ENCODE assay signal across 15 cellular contexts in genomic region chrX:138794285-138794684, GRCh38.
"Had no signal": no experiment of that assay in that cellular context is flagged by ENCODE, and none has a peak within 500 bp of the region (broad histone marks: within the 10 kb centered on the region; RNA-seq: fewer than 3 reads in every experiment).

No MANE protein-coding gene starts in this region.

- H3K27me3 Mint-ChIP-seq: activated CD4-positive, alpha-beta memory T cell treated with anti-CD3 and anti-CD28 coated beads for 36 hours; brain; central memory CD8-positive, alpha-beta T cell; memory B cell had no signal

- H3K4me3 Mint-ChIP-seq: activated CD4-positive, alpha-beta memory T cell treated with anti-CD3 and anti-CD28 coated beads for 36 hours; activated T-helper 17 cell treated with anti-CD3 and anti-CD28 coated beads, Interleukin-2, amount 50 U/mL, for 72 hours; brain; central memory CD8-positive, alpha-beta T cell; memory B cell; neural crest cell had no signal

- H3K36me3 ChIP-seq: colonic mucosa, tibial artery had no signal

- H3K27ac ChIP-seq: colonic mucosa, tibial artery, VCaP had no signal

- H3K9me3 Mint-ChIP-seq: central memory CD8-positive, alpha-beta T cell had no signal

- H3K36me3 Mint-ChIP-seq: activated CD4-positive, alpha-beta memory T cell treated with anti-CD3 and anti-CD28 coated beads for 36 hours; memory B cell had no signal

- H3K4me3 ChIP-seq: colonic mucosa, tibial artery had no signal

- H3K4me1 ChIP-seq: colonic mucosa, tibial artery had no signal

- H3K27me3 ChIP-seq: colonic mucosa, tibial artery had no signal

- ATAC-seq: activated T-helper 17 cell treated with anti-CD3 and anti-CD28 coated beads, Interleukin-2, amount 50 U/mL, for 72 hours had no signal

- DNase-seq: activated CD4-positive, alpha-beta memory T cell treated with anti-CD3 and anti-CD28 coated beads for 36 hours; activated CD4-positive, CD25-positive, alpha-beta regulatory T cell treated with anti-CD3 and anti-CD28 coated beads, Interleukin-2, amount 50 U/mL, for 72 hours; activated naive CD4-positive, alpha-beta T cell treated with Interleukin-2 at 50 U/mL for 16 hours; colonic mucosa; erythroblast; stimulated activated CD4-positive, alpha-beta T cell treated with anti-CD3 and anti-CD28 coated beads, Interleukin-2, amount 100 ng/mL, for 24 hours; stimulated activated naive CD4-positive, alpha-beta T cell treated with Interleukin-2 at 50 U/mL for 16 hours; substantia nigra; tibial artery had no signal

- H3K9me3 ChIP-seq: colonic mucosa, tibial artery had no signal

- H3K27ac Mint-ChIP-seq: activated CD4-positive, alpha-beta memory T cell treated with anti-CD3 and anti-CD28 coated beads for 36 hours; activated T-helper 17 cell treated with anti-CD3 and anti-CD28 coated beads, Interleukin-2, amount 50 U/mL, for 72 hours; brain; memory B cell had no signal

- H3K4me1 Mint-ChIP-seq: activated T-helper 17 cell treated with anti-CD3 and anti-CD28 coated beads, Interleukin-2, amount 50 U/mL, for 72 hours; central memory CD8-positive, alpha-beta T cell; memory B cell had no signal
